24 cellular contexts compared by ENCODE assay signal in the genomic region with DNA sequence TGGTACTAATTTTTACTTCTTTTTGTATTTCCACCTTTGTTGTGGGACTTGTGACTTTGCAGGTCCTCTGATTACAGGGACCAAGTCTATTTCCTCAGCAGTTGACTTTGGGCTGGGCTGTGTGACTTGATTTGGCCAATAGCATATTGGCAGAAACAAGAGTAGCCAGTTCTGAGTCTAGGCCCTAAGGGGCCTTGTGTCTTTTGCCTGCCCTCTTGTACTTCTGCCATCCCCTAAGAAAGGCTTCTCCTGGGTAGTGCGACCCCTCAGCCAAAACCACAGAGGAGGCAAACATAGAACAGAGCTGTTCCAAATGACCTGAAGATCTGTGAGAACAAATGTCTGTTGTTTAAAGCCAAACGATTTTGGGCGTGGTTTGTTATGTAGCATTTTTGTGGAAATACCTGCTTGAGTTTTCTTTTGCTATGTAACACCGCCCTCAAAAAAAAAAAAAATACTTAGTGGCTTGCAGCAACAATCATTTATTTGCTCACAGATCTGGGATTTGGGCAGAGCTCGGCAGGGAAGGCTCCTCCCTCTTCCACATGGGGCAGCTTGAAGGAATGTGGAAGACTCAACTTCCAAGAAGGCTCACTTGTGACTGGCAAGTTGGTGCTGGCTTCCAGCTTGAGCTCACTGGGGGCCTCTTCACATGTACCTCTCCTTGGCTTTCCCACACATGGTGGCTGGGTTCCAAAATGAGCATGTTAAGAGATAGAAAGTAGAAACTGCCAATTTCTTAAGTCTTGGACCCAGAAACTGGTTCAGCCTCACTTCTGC.
A peak's percentile ranks its signal among the peaks of the same experiment; 100 is the strongest.
DNase-seq lines count a peak whose midpoint lies in the region; ATAC-seq and TF ChIP-seq lines count a peak whose summit lies in the region.
"Had no signal": no experiment of that assay in that cellular context is flagged by ENCODE, and none has a peak within 500 bp of the region (broad histone marks: within the 10 kb centered on the region; RNA-seq: fewer than 3 reads in every experiment).

No MANE protein-coding gene starts in this region.

- H3K4me3 ChIP-seq in PC-3 (ENCODE audit: low read length), result no peak overlapping the region
- H3K4me3 ChIP-seq: A549; BLaER1 treated with 17β-estradiol and CSF1 and Interleukin-3, amounts not matched to agents 10 nM and 100 nM; K562 had no signal

- H3K27me3 Mint-ChIP-seq in mesothelial cell of epicardium (ENCODE audit: low read depth), result no peaks in the 10 kb centered on the region
- no peaks in the 10 kb centered on the region; the same call in 1 of the 2 replicates for H3K27me3 Mint-ChIP-seq in HFFc6 (ENCODE audit: insufficient read depth)
- H3K27me3 Mint-ChIP-seq: CD4-positive, alpha-beta T cell had no signal

- TF ChIP-seq CTCF in PC-3 (conservative IDR thresholded peaks at IDR 0.05; ENCODE audit: low read depth, low read length), result no peak
- TF ChIP-seq CTCF in mesothelial cell of epicardium (IDR thresholded peaks at IDR 0.05; ENCODE audit: unreplicated experiment), result no peak
- TF ChIP-seq CTCF in HFFc6 (IDR thresholded peaks at IDR 0.05), result no peak

- no peak overlapping the region for H3K4me2 ChIP-seq in PC-3 (ENCODE audit: low read length)
- H3K4me2 ChIP-seq: A549; BLaER1 treated with 17β-estradiol and CSF1 and Interleukin-3, amounts not matched to agents 10 nM and 100 nM had no signal

- H3K9me2 ChIP-seq in PC-3 (replicated peaks; ENCODE audit: low read length), result no peaks in the 10 kb centered on the region

- H3K4me3 Mint-ChIP-seq in mesothelial cell of epicardium (no peak overlapping the region), HFFc6 (no peak overlapping the region)
- H3K4me3 Mint-ChIP-seq: CD4-positive, alpha-beta T cell had no signal

- no peaks in the 10 kb centered on the region for H3K4me1 ChIP-seq in PC-3 (ENCODE audit: insufficient read depth, low read length)
- H3K4me1 ChIP-seq: A549 had no signal

- peak overlapping the region; percentile 23 for H3K27ac Mint-ChIP-seq in mesothelial cell of epicardium
- H3K27ac Mint-ChIP-seq in HFFc6, result no peak overlapping the region
- H3K27ac Mint-ChIP-seq: CD4-positive, alpha-beta T cell had no signal

- no peak for ATAC-seq in PC-3
- ATAC-seq in esophagus mucosa, result peak; percentile 10
- no peak for ATAC-seq in HG03520 (IDR thresholded peaks at IDR 0.05; ENCODE audit: unreplicated experiment)
- ATAC-seq: A549, HCT116, K562, Panc1 had no signal

- H3K4me1 Mint-ChIP-seq in mesothelial cell of epicardium, result peaks cover 31% of the 10 kb centered on the region
- no peaks in the 10 kb centered on the region for H3K4me1 Mint-ChIP-seq in HFFc6 (ENCODE audit: low read depth)

- no peaks in the 10 kb centered on the region for H3K36me3 ChIP-seq in PC-3 (ENCODE audit: low read depth, low read length)
- H3K36me3 ChIP-seq: BLaER1 treated with 17β-estradiol and CSF1 and Interleukin-3, amounts not matched to agents 10 nM and 100 nM had no signal

- no peaks in the 10 kb centered on the region for H3K9me3 ChIP-seq in PC-3 (ENCODE audit: low read length)
- H3K9me3 ChIP-seq: A549; BLaER1 treated with 17β-estradiol and CSF1 and Interleukin-3, amounts not matched to agents 10 nM and 100 nM had no signal

- H3K27me3 ChIP-seq in PC-3 (ENCODE audit: low read length), result no peaks in the 10 kb centered on the region
- H3K27me3 ChIP-seq: BLaER1 treated with 17β-estradiol and CSF1 and Interleukin-3, amounts not matched to agents 10 nM and 100 nM had no signal

- H3K9me3 Mint-ChIP-seq in mesothelial cell of epicardium (no peaks in the 10 kb centered on the region), HFFc6 (peaks cover 18% of the 10 kb centered on the region)
- H3K9me3 Mint-ChIP-seq: CD4-positive, alpha-beta T cell had no signal

- peak; percentile 37 for DNase-seq in PC-3
- DNase-seq in mesothelial cell of epicardium (ENCODE audit: low spot score in 2 of 2, unreplicated experiment in 2 of 2), result no peak
- no peak for DNase-seq in COLO829 (ENCODE audit: low spot score)
- no peak for DNase-seq in activated CD4-positive, alpha-beta T cell treated with anti-CD3 and anti-CD28 coated beads, Interleukin-2, amount 50 U/mL, for 4 hours
- no peak for DNase-seq in HFFc6
- DNase-seq: AML-193; CD4-positive, alpha-beta T cell; COR-L47; GDM1; Kasumi-1; MV-4-11; NCI-H1105; NCI-H1436 treated with DMSO at 0.1 percent for 48 hours; NCI-H2029; NCI-H526 treated with DMSO at 0.1 percent for 48 hours; SHP77 had no signal

- no peak overlapping the region for H3K27ac ChIP-seq in PC-3 (ENCODE audit: low read length)
- H3K27ac ChIP-seq: A549; BLaER1 treated with 17β-estradiol and CSF1 and Interleukin-3, amounts not matched to agents 10 nM and 100 nM; RWPE1 had no signal

- no TSS peak for BruUV-seq in PC-3 (replicated peaks; lab: Mats Ljungman, UMichigan)

- H3F3A ChIP-seq in PC-3 (ENCODE audit: low read length, unreplicated experiment), result no peaks in the 10 kb centered on the region

- no peak overlapping the region for H2AFZ ChIP-seq in PC-3 (ENCODE audit: low read length)

- intact Hi-C loops in PC-3 (cut with micrococcal nuclease), result no loop called here

- no peaks in the 10 kb centered on the region for H3K79me2 ChIP-seq in PC-3 (ENCODE audit: low read length)

- no peak overlapping the region for H3K9ac ChIP-seq in PC-3 (ENCODE audit: low read length)
- H3K9ac ChIP-seq: BLaER1 treated with 17β-estradiol and CSF1 and Interleukin-3, amounts not matched to agents 10 nM and 100 nM had no signal

- H3K36me3 Mint-ChIP-seq in mesothelial cell of epicardium (no peaks in the 10 kb centered on the region), HFFc6 (ENCODE audit: low read depth) (no peaks in the 10 kb centered on the region)

- POLR2A ChIA-PET in PC-3 (lab: Charles Lee; ENCODE audit: unreplicated experiment), result no interaction called here

- no peaks in the 10 kb centered on the region for H4K20me1 ChIP-seq in PC-3 (ENCODE audit: low read length)
- H4K20me1 ChIP-seq: BLaER1 treated with 17β-estradiol and CSF1 and Interleukin-3, amounts not matched to agents 10 nM and 100 nM had no signal

- CTCF ChIA-PET in PC-3 (lab: Charles Lee), result no interaction called here
